In the genomic region with DNA sequence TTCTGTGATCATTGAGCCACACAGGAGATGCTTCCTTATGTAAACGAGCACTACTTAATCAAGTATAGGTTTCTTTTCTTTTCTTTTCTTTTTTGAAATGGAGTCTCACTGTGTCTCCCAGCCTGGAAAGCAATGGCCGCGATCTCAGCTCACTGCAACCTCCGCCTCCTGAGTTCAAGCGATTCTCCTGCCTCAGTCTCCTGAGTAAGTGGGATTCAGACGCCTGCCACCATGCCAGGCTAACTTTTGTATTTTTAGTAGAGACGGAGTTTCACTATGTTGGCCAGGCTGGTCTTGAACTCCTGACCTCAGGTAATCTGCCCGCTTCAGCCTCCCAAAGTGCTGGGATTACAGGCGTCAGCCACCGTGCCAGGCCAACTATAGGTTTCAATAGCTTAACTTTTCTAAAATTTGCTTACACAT, we compare ENCODE assay signal across 8 cellular contexts. TPM values are rescaled to one million over a fixed set of nuclear protein-coding genes. Genes with fewer than 3 reads are reported as not detected.
DNase-seq lines count a peak whose midpoint lies in the region; ATAC-seq and TF ChIP-seq lines count a peak whose summit lies in the region.
"Not testable (repeated sequence)": the region's sequence is repeated elsewhere in the genome, so short reads cannot be mapped to it uniquely, and the experiment has no call there.

No MANE protein-coding gene starts in this region.

- H3K4me3 Mint-ChIP-seq in activated naive CD8-positive, alpha-beta T cell treated with anti-CD3 and anti-CD28 coated beads, Interleukin-2, amount 10 ng/mL, durations not matched to agents 7 days and 5 days, result peak overlapping the region; percentile 97
- peak overlapping the region; percentile 84 to 96 (median 92) for H3K4me3 Mint-ChIP-seq in naive B cell

- H3K27ac Mint-ChIP-seq in activated naive CD8-positive, alpha-beta T cell treated with anti-CD3 and anti-CD28 coated beads, Interleukin-2, amount 10 ng/mL, durations not matched to agents 7 days and 5 days, result peak overlapping the region; percentile 95
- peak overlapping the region; percentile 67 to 96 (median 94) for H3K27ac Mint-ChIP-seq in naive B cell

- H3K4me3 ChIP-seq in GM12875 (ENCODE audit: low read depth, low read length) (peak overlapping the region; percentile 52), transverse colon (peak overlapping the region in 2 of 4 donors; percentile 8 to 31)

- ATAC-seq in GM21381 (IDR thresholded peaks at IDR 0.05; ENCODE audit: unreplicated experiment), result peak; percentile 22
- ATAC-seq in HG02970 (IDR thresholded peaks at IDR 0.05; ENCODE audit: low FRiP score, unreplicated experiment), result peak; percentile 27
- peak; percentile 51 for ATAC-seq in activated naive CD8-positive, alpha-beta T cell treated with anti-CD3 and anti-CD28 coated beads, Interleukin-2, amount 10 ng/mL, durations not matched to agents 7 days and 5 days (ENCODE audit: low read depth)
- ATAC-seq in naive B cell (ENCODE audit: low read depth in 2 of 2), result peak; percentile 33 to 39

- peaks cover 19% of the 10 kb centered on the region for H3K36me3 Mint-ChIP-seq in activated naive CD8-positive, alpha-beta T cell treated with anti-CD3 and anti-CD28 coated beads, Interleukin-2, amount 10 ng/mL, durations not matched to agents 7 days and 5 days
- H3K36me3 Mint-ChIP-seq in naive B cell, result not testable (repeated sequence)

- peak overlapping the region; percentile 91 for H3K27ac ChIP-seq in KOPT-K1 (ENCODE audit: low read depth, low read length, poor library complexity, severe bottlenecking)
- peak overlapping the region; percentile 62 to 76 (median 67) for H3K27ac ChIP-seq in transverse colon

- not testable (repeated sequence) for TF ChIP-seq EP300 in transverse colon (IDR thresholded peaks at IDR 0.05; ENCODE audit: low read depth)

- H3K9me3 Mint-ChIP-seq in activated naive CD8-positive, alpha-beta T cell treated with anti-CD3 and anti-CD28 coated beads, Interleukin-2, amount 10 ng/mL, durations not matched to agents 7 days and 5 days; naive B cell: not testable (repeated sequence)

- peak; percentile 43 for DNase-seq in activated CD4-positive, alpha-beta T cell treated with anti-CD3 and anti-CD28 coated beads, Interleukin-2, amount 50 U/mL, for 48 hours
- peak; percentile 61 for DNase-seq in activated naive CD8-positive, alpha-beta T cell treated with anti-CD3 and anti-CD28 coated beads, Interleukin-2, amount 10 ng/mL, durations not matched to agents 7 days and 5 days
- DNase-seq in naive B cell, transverse colon: not testable (repeated sequence)

- H3K4me1 Mint-ChIP-seq in activated naive CD8-positive, alpha-beta T cell treated with anti-CD3 and anti-CD28 coated beads, Interleukin-2, amount 10 ng/mL, durations not matched to agents 7 days and 5 days, result peaks cover 41% of the 10 kb centered on the region
- H3K4me1 Mint-ChIP-seq in naive B cell, result peaks cover 47 to 52% (median 51%) of the 10 kb centered on the region in 3 donors

- H3K4me1 ChIP-seq in transverse colon, result peaks cover 0 to 18% (median 5%) of the 10 kb centered on the region in 4 donors

- not testable (repeated sequence) for TF ChIP-seq CTCF in GM12875 (IDR thresholded peaks at IDR 0.05; ENCODE audit: borderline replicate concordance, insufficient read depth, low read depth, low read length); transverse colon (IDR thresholded peaks at IDR 0.05)

- not testable (repeated sequence) for H3K36me3 ChIP-seq in KOPT-K1 (ENCODE audit: insufficient read depth, low read length); transverse colon

- POLR2A ChIA-PET in activated naive CD8-positive, alpha-beta T cell treated with anti-CD3 and anti-CD28 coated beads, Interleukin-2, amount 10 ng/mL, durations not matched to agents 7 days and 5 days (lab: Charles Lee), result interaction anchor here (0.6 to 8.9 kb wide), 19 partner anchors 10 to 1481 kb away, joined by 3 to 258 read pairs (median 9); a partner anchor contains a TSS

- WGBS in transverse colon (ENCODE audit: low coverage in 1 of 2), 2 donors, result 47 to 63% methylated on average over 2 to 10 of the region's 10 CpGs

- H3K27me3 Mint-ChIP-seq in activated naive CD8-positive, alpha-beta T cell treated with anti-CD3 and anti-CD28 coated beads, Interleukin-2, amount 10 ng/mL, durations not matched to agents 7 days and 5 days; naive B cell: not testable (repeated sequence)

- in situ Hi-C loops in transverse colon (cut with MboI; ENCODE audit: low pct_ligation_motif_present in 1 of 4, low pct_unique_long_range_greater_than_20kb in 1 of 4, low sequenced_read_pairs in 3 of 4), result not testable (repeated sequence)

- intact Hi-C loops in transverse colon (cut with DNase I; ENCODE audit: low total_unique reads), result not testable (repeated sequence)

- not testable (repeated sequence) for H3K27me3 ChIP-seq in transverse colon

- TF ChIP-seq POLR2A in transverse colon (IDR thresholded peaks at IDR 0.05), result not testable (repeated sequence)

- H3K9me3 ChIP-seq in KOPT-K1 (ENCODE audit: insufficient read depth, low read length, poor library complexity, severe bottlenecking); transverse colon: not testable (repeated sequence)

RNA-seq across cellular contexts. Expression of a gene that starts 25.0 kb away (rescaled TPM):
- total RNA-seq in activated naive CD8-positive, alpha-beta T cell treated with anti-CD3 and anti-CD28 coated beads, Interleukin-2, amount 10 ng/mL, durations not matched to agents 7 days and 5 days, result 100 to 1,000 TPM; 446 to 447 TPM
- polyA plus RNA-seq in naive B cell (ENCODE audit: low read depth in 6 of 6), result 100 to 1,000 TPM; 188 to 346 (median 260) TPM
- 100 to 1,000 TPM; 232 to 658 (median 509) TPM for total RNA-seq in transverse colon
